In the genomic region with DNA sequence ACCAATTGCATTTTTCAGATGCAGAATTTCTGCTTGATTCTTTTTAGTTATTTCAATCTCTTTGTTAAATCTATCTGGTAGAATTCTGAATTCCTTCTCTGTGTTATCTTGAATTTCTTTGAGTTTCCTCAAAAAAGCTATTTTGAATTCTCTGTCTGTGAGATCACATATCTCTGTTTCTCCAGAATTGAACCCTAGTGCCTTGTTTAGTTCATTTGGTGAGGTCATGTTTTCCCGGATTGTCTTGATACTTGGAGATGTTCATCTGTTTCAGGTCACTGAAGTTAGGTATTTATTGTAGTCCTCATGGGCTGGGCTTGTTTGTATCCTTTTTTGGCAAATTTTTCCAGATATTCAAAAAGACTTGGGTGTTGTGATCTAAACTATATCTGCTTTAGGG, we compare ENCODE assay signal across 34 cellular contexts.
"Had no signal": no experiment of that assay in that cellular context is flagged by ENCODE, and none has a peak within 500 bp of the region (broad histone marks: within the 10 kb centered on the region; RNA-seq: fewer than 3 reads in every experiment).

No MANE protein-coding gene starts in this region.

- H3K36me3 ChIP-seq: MG63 had no signal

- H3K9ac ChIP-seq: KMS-11 had no signal

- H3K4me3 ChIP-seq: MG63 had no signal

- H3K27me3 ChIP-seq: MG63 had no signal

- DNase-seq: Karpas-422, Kasumi-1, MG63, MM.1S, MV-4-11, NCI-H1048, NCI-H1092, NCI-H1092 treated with DMSO at 0.1 percent for 48 hours, NCI-H1105, NCI-H1105 treated with DMSO at 0.1 percent for 48 hours, NCI-H1417, NCI-H1417 treated with DMSO at 0.1 percent for 48 hours, NCI-H1436, NCI-H1436 treated with DMSO at 0.1 percent for 48 hours, NCI-H146, NCI-H1694, NCI-H1694 treated with DMSO at 0.1 percent for 48 hours, NCI-H187, NCI-H187 treated with DMSO at 0.1 percent for 48 hours, NCI-H1930, NCI-H2029, NCI-H2029 treated with DMSO at 0.1 percent for 48 hours, NCI-H2081, NCI-H2081 treated with DMSO at 0.1 percent for 48 hours, NCI-H2107, NCI-H2171, NCI-H2171 treated with DMSO at 0.1 percent for 48 hours, NCI-H2227 treated with DMSO at 0.1 percent for 48 hours, NCI-H226, NCI-H345, NCI-H446, NCI-H446 treated with DMSO at 0.1 percent for 48 hours, NCI-H510A had no signal

- H3K9me3 ChIP-seq: MG63 had no signal

- H3K4me2 ChIP-seq: KMS-11 had no signal

- H3K27ac ChIP-seq: KMS-11 had no signal
